ENCODE assay signal across 9 cellular contexts in the genomic region with DNA sequence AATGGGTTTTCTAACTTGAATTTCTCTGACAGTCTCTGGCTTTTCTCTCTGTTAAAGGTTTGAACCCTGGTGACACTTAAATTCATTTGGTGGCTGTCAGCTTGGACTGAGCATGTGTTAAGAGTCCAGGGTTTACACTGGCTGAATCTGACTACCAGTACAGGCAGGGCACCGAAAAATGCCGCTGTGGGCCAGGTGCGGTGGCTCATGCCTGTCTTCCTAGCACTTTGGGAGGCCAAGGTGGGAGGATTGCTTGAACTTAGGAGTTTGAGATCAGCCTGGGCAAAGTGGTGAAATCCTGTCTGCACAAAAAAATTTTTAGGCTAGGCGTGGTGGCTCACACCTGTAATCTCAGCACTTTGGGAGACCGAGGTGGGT. TPM values are rescaled to one million over a fixed set of nuclear protein-coding genes. Genes with fewer than 3 reads are reported as not detected.
DNase-seq lines count a peak whose midpoint lies in the region; ATAC-seq lines count a peak whose summit lies in the region.
"Had no signal": no experiment of that assay in that cellular context is flagged by ENCODE, and none has a peak within 500 bp of the region (broad histone marks: within the 10 kb centered on the region; RNA-seq: fewer than 3 reads in every experiment).

No MANE protein-coding gene starts in this region.

- H3K27ac ChIP-seq in stomach smooth muscle (ENCODE audit: low read length) = peak overlapping the region; percentile 95

- no peaks in the 10 kb centered on the region for H3K9me3 ChIP-seq in stomach smooth muscle (ENCODE audit: control insufficient read depth in 2 of 2, low read length in 2 of 2)

- ATAC-seq in GM18909 (IDR thresholded peaks at IDR 0.05; ENCODE audit: poor library complexity, unreplicated experiment) = no peak

- H3K9me3 Mint-ChIP-seq in activated T-cell treated with anti-CD3 and anti-CD28 coated beads, Interleukin-2, amount 50 U/mL, for 24 hours = no peaks in the 10 kb centered on the region
- H3K9me3 Mint-ChIP-seq in activated naive CD8-positive, alpha-beta T cell (ENCODE audit: low read depth) = no peaks in the 10 kb centered on the region
- H3K9me3 Mint-ChIP-seq in immature natural killer cell = no peaks in the 10 kb centered on the region

- peaks cover 58% of the 10 kb centered on the region for H3K4me1 Mint-ChIP-seq in activated T-cell treated with anti-CD3 and anti-CD28 coated beads, Interleukin-2, amount 50 U/mL, for 24 hours (ENCODE audit: low read depth)
- peaks cover 52% of the 10 kb centered on the region for H3K4me1 Mint-ChIP-seq in activated naive CD8-positive, alpha-beta T cell (ENCODE audit: low read depth)
- H3K4me1 Mint-ChIP-seq in immature natural killer cell = peaks cover 65 to 68% of the 10 kb centered on the region in 2 donors

- peak overlapping the region; percentile 100 for H3K4me3 Mint-ChIP-seq in activated T-cell treated with anti-CD3 and anti-CD28 coated beads, Interleukin-2, amount 50 U/mL, for 24 hours
- H3K4me3 Mint-ChIP-seq in activated naive CD8-positive, alpha-beta T cell = peak overlapping the region; percentile 99
- H3K4me3 Mint-ChIP-seq in immature natural killer cell = peak overlapping the region; percentile 88 to 99 (median 99)

- no peaks in the 10 kb centered on the region for H3K27me3 ChIP-seq in stomach smooth muscle (ENCODE audit: control insufficient read depth in 1 of 2, insufficient read depth in 2 of 2, low read length in 2 of 2)

- no peaks in the 10 kb centered on the region for H3K27me3 Mint-ChIP-seq in activated T-cell treated with anti-CD3 and anti-CD28 coated beads, Interleukin-2, amount 50 U/mL, for 24 hours
- no peaks in the 10 kb centered on the region for H3K27me3 Mint-ChIP-seq in activated naive CD8-positive, alpha-beta T cell
- H3K27me3 Mint-ChIP-seq in immature natural killer cell (ENCODE audit: low read depth in 3 of 3) = peaks cover 9 to 23% (median 16%) of the 10 kb centered on the region in 3 donors

- H3K4me1 ChIP-seq in stomach smooth muscle (ENCODE audit: control insufficient read depth, insufficient read depth, low read length) = peaks cover 43% of the 10 kb centered on the region

- peak; percentile 26 for DNase-seq in activated T-cell treated with anti-CD3 and anti-CD28 coated beads, Interleukin-2, amount 50 U/mL, for 24 hours
- no peak for DNase-seq in activated T-cell treated with anti-CD3 and anti-CD28 coated beads for 4 hours
- no peak for DNase-seq in immature natural killer cell
- no peak for DNase-seq in DMS153 treated with DMSO at 0.1 percent for 48 hours (lab: John Stamatoyannopoulos, UW; ENCODE audit: unreplicated experiment)
- no peak for DNase-seq in NCI-H345 treated with DMSO at 0.1 percent for 48 hours (lab: John Stamatoyannopoulos, UW; ENCODE audit: unreplicated experiment)
- DNase-seq: C1 segment of cervical spinal cord had no signal

- H3K27ac Mint-ChIP-seq in activated T-cell treated with anti-CD3 and anti-CD28 coated beads, Interleukin-2, amount 50 U/mL, for 24 hours = peak overlapping the region; percentile 99
- peak overlapping the region; percentile 97 for H3K27ac Mint-ChIP-seq in activated naive CD8-positive, alpha-beta T cell
- H3K27ac Mint-ChIP-seq in immature natural killer cell = peak overlapping the region; percentile 94 to 99 (median 98)

- peaks cover 12 to 20% of the 10 kb centered on the region in 2 donors for H3K36me3 ChIP-seq in stomach smooth muscle (ENCODE audit: control insufficient read depth in 2 of 2, insufficient read depth in 2 of 2, low read length in 2 of 2)

- peak overlapping the region in 1 of 2 donors; percentile 99 for H3K4me3 ChIP-seq in stomach smooth muscle (ENCODE audit: low read length in 2 of 2)

- H3K36me3 Mint-ChIP-seq in activated T-cell treated with anti-CD3 and anti-CD28 coated beads, Interleukin-2, amount 50 U/mL, for 24 hours (ENCODE audit: low read depth) = peaks cover 82% of the 10 kb centered on the region
- peaks cover 12% of the 10 kb centered on the region for H3K36me3 Mint-ChIP-seq in activated naive CD8-positive, alpha-beta T cell
- peaks cover 0 to 15% (median 12%) of the 10 kb centered on the region in 3 donors for H3K36me3 Mint-ChIP-seq in immature natural killer cell

- H3K9ac ChIP-seq in stomach smooth muscle (ENCODE audit: low read length in 2 of 2) = peak overlapping the region in 1 of 2 donors; percentile 42

RNA-seq across cellular contexts. Expression of a gene that starts 1.8 kb away (rescaled TPM):
- polyA plus RNA-seq in immature natural killer cell = 100 to 1,000 TPM in 1 of 3 donors, 10 to 100 TPM in 2; 58.7 to 109 (median 82.4) TPM

RNA-seq across cellular contexts. Expression of a gene that starts 4.2 kb away (rescaled TPM):
- 10 to 100 TPM; 10.3 to 12.1 (median 11.3) TPM for polyA plus RNA-seq in immature natural killer cell
